ENCODE assay signal across 8 cellular contexts in the genomic region with DNA sequence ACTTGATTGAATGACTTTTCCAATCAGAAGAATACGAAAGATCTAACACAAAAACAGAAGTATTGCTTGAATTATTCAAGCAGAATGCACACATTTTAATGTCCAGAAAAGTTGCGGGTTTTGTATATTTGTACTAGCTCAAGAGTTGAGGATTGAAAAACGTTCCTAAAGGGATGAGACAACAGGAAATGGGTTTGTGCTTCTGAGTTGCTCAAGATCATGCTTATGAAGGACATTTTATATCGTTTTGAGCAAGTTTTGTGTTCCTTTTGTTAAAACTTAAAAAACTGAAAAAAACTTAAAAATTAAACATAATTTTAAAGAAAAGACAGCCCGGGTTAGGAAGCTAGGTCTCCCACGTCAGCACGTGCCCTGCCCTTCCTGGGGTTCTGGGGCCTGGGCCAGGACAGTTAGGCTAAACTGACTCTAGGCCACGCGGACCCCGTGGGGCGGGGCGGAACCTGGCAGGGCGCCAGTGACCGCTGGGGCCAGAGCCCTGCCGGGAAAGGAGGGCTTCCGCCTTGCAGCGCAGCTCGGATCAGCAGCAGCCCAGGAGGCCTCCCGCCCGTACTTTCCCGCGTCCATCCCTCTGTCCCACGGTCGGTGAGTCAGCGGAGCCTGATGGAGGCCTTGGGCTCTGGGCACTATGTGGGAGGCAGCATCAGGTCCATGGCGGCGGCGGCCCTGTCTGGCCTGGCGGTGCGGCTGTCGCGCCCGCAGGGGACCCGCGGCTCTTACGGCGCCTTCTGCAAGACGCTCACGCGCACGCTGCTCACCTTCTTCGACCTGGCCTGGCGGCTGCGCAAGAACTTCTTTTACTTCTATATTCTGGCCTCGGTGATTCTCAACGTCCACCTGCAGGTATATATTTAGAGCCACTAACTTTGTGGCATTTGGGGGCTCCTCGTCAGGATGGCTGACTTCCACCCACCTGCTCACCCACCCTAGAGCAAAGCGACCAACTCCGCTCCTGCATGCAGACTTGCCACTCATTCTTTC. TPM values are rescaled to one million over a fixed set of nuclear protein-coding genes. Genes with fewer than 3 reads are reported as not detected.
DNase-seq lines count a peak whose midpoint lies in the region; ATAC-seq and TF ChIP-seq lines count a peak whose summit lies in the region.

A gene (plus strand): TSS at position 517 of the 999 bp plus-strand sequence. CDS start 105 bp downstream, at position 622.

- no peaks in the 10 kb centered on the region for H3K36me3 Mint-ChIP-seq in T-cell

- H3K4me1 Mint-ChIP-seq in T-cell = peaks cover 0 to 9% (median 7%) of the 10 kb centered on the region in 3 donors

- H3K36me3 ChIP-seq in mammary epithelial cell (ENCODE audit: insufficient read depth, low read length) = no peaks in the 10 kb centered on the region

- H3K9ac ChIP-seq in mammary epithelial cell (ENCODE audit: insufficient read depth, low read length) = no peak within 1 kb of the TSS

- H3K9me3 Mint-ChIP-seq in T-cell = no peaks in the 10 kb centered on the region

- H3K79me2 ChIP-seq in mammary epithelial cell (ENCODE audit: insufficient read depth, low read length) = no peaks in the 10 kb centered on the region

- peaks cover 5% of the 10 kb centered on the region for H3K4me1 ChIP-seq in mammary epithelial cell (ENCODE audit: insufficient read depth, low read length)

- no peaks in the 10 kb centered on the region for H3K9me3 ChIP-seq in mammary epithelial cell (replicated peaks; ENCODE audit: insufficient read depth, low read length)

- no peak within 1 kb of the TSS for H3K27ac ChIP-seq in mammary epithelial cell (ENCODE audit: insufficient read depth, low read depth, low read length)

- H3K4me3 Mint-ChIP-seq in T-cell = peak within 1 kb of the TSS; percentile 60 to 63 (median 62)

- peak; percentile 0 for DNase-seq in G401 (ENCODE audit: low spot score)
- DNase-seq in T-cell = peak in 9 of 34 experiments; percentile 0 to 22 (median 1)
- DNase-seq in mammary epithelial cell = peak; percentile 29
- DNase-seq in islet precursor cell = peak; percentile 86
- DNase-seq in smooth muscle cell of the brain vasculature (ENCODE audit: low read depth, low spot score) = peak; percentile 37
- DNase-seq in kidney glomerular epithelial cell (lab: John Stamatoyannopoulos, UW) = no peak

- CTCF ChIA-PET in T-cell (lab: Charles Lee) (interaction anchor here in 1 of 2 donors (0.7 kb wide), 2 partner anchors 92 to 95 kb away, joined by 3 read pairs; no protein-coding TSS in a partner anchor), mammary epithelial cell (lab: Charles Lee; ENCODE audit: low non-redundant PET) (interaction anchor here (0.6 kb wide), 1 partner anchor 184 kb away, joined by 19 read pairs; no protein-coding TSS in a partner anchor)

- ATAC-seq in HG02763 (IDR thresholded peaks at IDR 0.05; ENCODE audit: unreplicated experiment) = peak; percentile 57
- peak in 3 of 4 experiments; percentile 23 to 52 (median 44) for ATAC-seq in T-cell (replicated peaks in 1 of 4)
- ATAC-seq in HG03025 (IDR thresholded peaks at IDR 0.05; ENCODE audit: low FRiP score, unreplicated experiment) = no peak

- intact Hi-C loops in mammary epithelial cell (cut with micrococcal nuclease) = no loop called here

- no peak for TF ChIP-seq CTCF in mammary epithelial cell (conservative IDR thresholded peaks at IDR 0.05 in 1 of 2, IDR thresholded peaks at IDR 0.05 in 1 of 2; ENCODE audit: extremely low read depth in 1 of 2, insufficient read depth in 1 of 2, low read depth in 1 of 2, low read length in 2 of 2)

- peaks cover 31 to 36% of the 10 kb centered on the region in 2 donors for H3K27me3 Mint-ChIP-seq in T-cell

- no peaks in the 10 kb centered on the region for H3K27me3 ChIP-seq in mammary epithelial cell (ENCODE audit: insufficient read depth, low read length)

- H4K20me1 ChIP-seq in mammary epithelial cell (ENCODE audit: insufficient read depth, low read length) = no peaks in the 10 kb centered on the region

- peak within 1 kb of the TSS; percentile 63 for H3K4me2 ChIP-seq in mammary epithelial cell (ENCODE audit: insufficient read depth, low read depth, low read length)

- no peak within 1 kb of the TSS for H3K4me3 ChIP-seq in mammary epithelial cell (replicated peaks in 1 of 3; ENCODE audit: insufficient read depth in 1 of 3, low read depth in 2 of 3, low read length in 3 of 3)

- 44% methylated on average over 26 of the region's 49 CpGs for WGBS in mammary epithelial cell (ENCODE audit: low coverage, missing lambda C conversion rate)

- POLR2A ChIA-PET in T-cell (lab: Charles Lee) = no interaction called here

- peak within 1 kb of the TSS in 1 of 2 donors; percentile 55 for H3K27ac Mint-ChIP-seq in T-cell

- in situ Hi-C loops in G401 (cut with HindIII; ENCODE audit: low sequenced_read_pairs) (no loop called here), mammary epithelial cell (cut with MboI; ENCODE audit: low sequenced_read_pairs in 2 of 2) (no loop called here)

- peak within 1 kb of the TSS; percentile 76 for H2AFZ ChIP-seq in mammary epithelial cell (ENCODE audit: low read depth, low read length)

- no TSS peak for BruUV-seq in mammary epithelial cell (replicated peaks; lab: Mats Ljungman, UMichigan)

- dilution Hi-C loops in mammary epithelial cell (cut with HindIII; ENCODE audit: low sequenced_read_pairs) = no loop called here

RNA-seq across cellular contexts. Expression of the gene that starts here (rescaled TPM):
- total RNA-seq in G401 (2014; rRNA removed; shearing (Covaris generic)) = 0.43 and 1.3 TPM in 2 replicates
- total RNA-seq in T-cell (not detected), mammary epithelial cell (under 1 TPM in 1 of 2 donors, not detected in 1; 0.17 TPM)
- polyA plus RNA-seq in mammary epithelial cell = 0.20 TPM
- polyA minus RNA-seq in mammary epithelial cell = not detected

Comparison
In these comparisons a context has a peak if more than half of its experiments do, and no peak if none do; other contexts are left out.
1. Peak in ATAC-seq in T-cell; RNA of the gene not detected or under 1 TPM.
2. Peak in DNase-seq and H3K4me2 ChIP-seq in mammary epithelial cell; RNA of the gene not detected or under 1 TPM.